ENCODE assay signal across 19 cellular contexts in genomic region chr20:22382742-22383141, GRCh38.
DNase-seq lines count a peak whose midpoint lies in the region; ATAC-seq and TF ChIP-seq lines count a peak whose summit lies in the region.
"Had no signal": no experiment of that assay in that cellular context is flagged by ENCODE, and none has a peak within 500 bp of the region (broad histone marks: within the 10 kb centered on the region; RNA-seq: fewer than 3 reads in every experiment).

No MANE protein-coding gene starts in this region.

- peaks cover 10% of the 10 kb centered on the region for H3K4me1 Mint-ChIP-seq in activated B cell treated with CpG ODN at 0.5 μM for 24 hours
- H3K4me1 Mint-ChIP-seq in naive B cell = peaks cover 13 to 25% (median 22%) of the 10 kb centered on the region in 3 donors
- H3K4me1 Mint-ChIP-seq: mesothelial cell of epicardium had no signal

- H3K9me3 Mint-ChIP-seq in activated B cell treated with CpG ODN at 0.5 μM for 24 hours (no peaks in the 10 kb centered on the region), naive B cell (peaks cover 0 to 2% (median 0%) of the 10 kb centered on the region in 7 donors)
- H3K9me3 Mint-ChIP-seq: mesothelial cell of epicardium, type B pancreatic cell had no signal

- intact Hi-C loops in activated B cell treated with CpG ODN at 0.5 μM for 24 hours (cut with micrococcal nuclease) = no loop called here

- H3K27me3 Mint-ChIP-seq in activated B cell treated with CpG ODN at 0.5 μM for 24 hours = peaks cover 2% of the 10 kb centered on the region
- H3K27me3 Mint-ChIP-seq in naive B cell = no peaks in the 10 kb centered on the region
- H3K27me3 Mint-ChIP-seq: effector memory CD8-positive, alpha-beta T cell had no signal

- POLR2A ChIA-PET in GM10248 (lab: Yijun Ruan, JAX) = no interaction called here
- POLR2A ChIA-PET in activated B cell treated with CpG ODN at 0.5 μM for 24 hours (lab: Charles Lee) = no interaction called here

- H3K4me3 Mint-ChIP-seq in activated B cell treated with CpG ODN at 0.5 μM for 24 hours (peak overlapping the region; percentile 6), naive B cell (peak overlapping the region in 3 of 8 donors; percentile 2 to 59 (median 5))
- H3K4me3 Mint-ChIP-seq: effector memory CD8-positive, alpha-beta T cell; mesothelial cell of epicardium; type B pancreatic cell had no signal

- H3K36me3 Mint-ChIP-seq in activated B cell treated with CpG ODN at 0.5 μM for 24 hours (ENCODE audit: low read depth) (no peaks in the 10 kb centered on the region), naive B cell (no peaks in the 10 kb centered on the region)
- H3K36me3 Mint-ChIP-seq: mesothelial cell of epicardium, type B pancreatic cell had no signal

- peak; percentile 60 for ATAC-seq in HG03354 (IDR thresholded peaks at IDR 0.05; ENCODE audit: poor library complexity, severe bottlenecking, unreplicated experiment)
- no peak for ATAC-seq in activated B cell treated with CpG ODN at 0.5 μM for 24 hours (ENCODE audit: low read depth)
- peak; percentile 36 to 42 for ATAC-seq in naive B cell (ENCODE audit: low read depth in 2 of 2)
- ATAC-seq: effector memory CD8-positive, alpha-beta T cell had no signal

- DNase-seq in GM10248 (ENCODE audit: extremely low spot score) (peak; percentile 11), activated B cell treated with CpG ODN at 0.5 μM for 24 hours (no peak), naive B cell (no peak), NCI-H345 (lab: John Stamatoyannopoulos, UW) (no peak), dermis blood vessel endothelial cell (no peak), substantia nigra (lab: John Stamatoyannopoulos, UW) (no peak), NCI-H748 (lab: John Stamatoyannopoulos, UW; ENCODE audit: unreplicated experiment) (no peak)
- DNase-seq: activated CD4-positive, alpha-beta T cell treated with anti-CD3 and anti-CD28 coated beads, Interleukin-2, amount 50 U/mL, for 4 hours; activated T-cell treated with anti-CD3 and anti-CD28 coated beads, Interleukin-2, amount 50 U/mL, for 48 hours; DMS 273 treated with DMSO at 0.1 percent for 48 hours; effector memory CD8-positive, alpha-beta T cell; HCEC 1CT; NCI-H1930; SHP77; stimulated activated naive CD4-positive, alpha-beta T cell had no signal

- CTCF ChIA-PET in GM10248 (lab: Yijun Ruan, JAX) = no interaction called here
- CTCF ChIA-PET in activated B cell treated with CpG ODN at 0.5 μM for 24 hours (lab: Charles Lee) = no interaction called here

- TF ChIP-seq CTCF in GM10248 (IDR thresholded peaks at IDR 0.05; ENCODE audit: control extremely low read depth, extremely low read depth, low read depth, missing control alignments) = no peak
- TF ChIP-seq CTCF in activated B cell treated with CpG ODN at 0.5 μM for 24 hours (IDR thresholded peaks at IDR 0.05) = no peak

- H3K27ac Mint-ChIP-seq in activated B cell treated with CpG ODN at 0.5 μM for 24 hours = no peak overlapping the region
- H3K27ac Mint-ChIP-seq in naive B cell = no peak overlapping the region
- H3K27ac Mint-ChIP-seq: effector memory CD8-positive, alpha-beta T cell; mesothelial cell of epicardium; type B pancreatic cell had no signal

- H3K27ac ChIP-seq in substantia nigra (ENCODE audit: low read depth, low read length, poor library complexity, severe bottlenecking) = no peak overlapping the region
- H3K27ac ChIP-seq: HL-60 had no signal
